ENCODE assay signal across 24 cellular contexts in the genomic region with DNA sequence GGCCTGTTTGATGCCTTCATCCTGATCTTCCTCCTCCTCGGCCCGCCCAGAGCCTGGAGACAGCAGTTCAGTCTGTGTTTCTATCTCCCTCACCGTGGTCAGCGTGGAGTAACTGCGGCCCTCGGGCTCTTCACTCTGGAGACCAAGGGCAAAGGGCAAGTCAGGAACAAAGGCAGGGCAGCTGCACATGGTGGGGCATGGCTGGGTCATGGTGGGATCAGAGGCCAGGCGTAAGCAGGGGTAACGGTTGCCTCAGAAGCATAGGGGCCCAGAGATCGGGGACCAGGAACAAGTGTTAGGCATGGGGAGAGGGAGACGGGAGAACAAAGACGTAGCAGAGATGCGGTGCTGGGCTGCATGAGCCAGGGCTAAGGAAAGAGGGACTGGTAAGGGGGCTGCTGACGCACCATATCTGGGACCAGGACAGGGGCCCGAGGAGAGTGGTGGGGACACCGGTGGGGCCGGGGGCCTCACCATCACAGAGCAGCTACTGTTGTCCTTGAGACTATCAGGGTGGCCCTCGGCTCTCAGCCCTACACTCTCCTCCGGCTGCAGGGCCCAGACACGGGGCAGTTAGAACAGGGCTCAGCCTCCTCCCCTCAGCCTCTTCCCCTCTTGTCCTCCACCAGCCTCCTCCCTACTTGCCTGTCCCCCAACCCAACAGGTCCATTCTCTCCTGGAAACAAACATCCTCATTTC. TPM values are rescaled to one million over a fixed set of nuclear protein-coding genes. Genes with fewer than 3 reads are reported as not detected.
DNase-seq lines count a peak whose midpoint lies in the region; ATAC-seq and TF ChIP-seq lines count a peak whose summit lies in the region.
"Had no signal": no experiment of that assay in that cellular context is flagged by ENCODE, and none has a peak within 500 bp of the region (broad histone marks: within the 10 kb centered on the region; RNA-seq: fewer than 3 reads in every experiment).

No MANE protein-coding gene starts in this region.

- H3K27ac ChIP-seq in KOPT-K1 (ENCODE audit: low read depth, low read length, poor library complexity, severe bottlenecking) (peak overlapping the region; percentile 7), foreskin keratinocyte (peak overlapping the region; percentile 94)
- H3K27ac ChIP-seq: ascending aorta, gastrocnemius medialis, upper lobe of left lung had no signal

- no peak for TF ChIP-seq CTCF in foreskin keratinocyte (conservative IDR thresholded peaks at IDR 0.05)

- no peak for ATAC-seq in activated CD8-positive, alpha-beta memory T cell treated with anti-CD3 and anti-CD28 coated beads, Interleukin-2, amount 10 ng/mL, durations not matched to agents 7 days and 5 days
- ATAC-seq in foreskin keratinocyte = no peak
- ATAC-seq in stimulated activated effector memory CD8-positive, alpha-beta T cell treated with anti-CD3 and anti-CD28 coated beads, Interleukin-12 subunit alpha, Interleukin-12 subunit beta, amount 100 ng/mL, for 72 hours = no peak
- ATAC-seq in GM21423 (IDR thresholded peaks at IDR 0.05; ENCODE audit: unreplicated experiment) = no peak
- ATAC-seq in stimulated activated memory B cell treated with anti-CD40 and anti-IgM and Interleukin-4, amounts not matched to agents 10 μg/mL and 1 μg/mL and 100 μg/mL, for 72 hours = no peak
- ATAC-seq: gastrocnemius medialis; stimulated activated naive CD8-positive, alpha-beta T cell treated with anti-CD3 and anti-CD28 coated beads, Interleukin-15, amount 100 ng/mL, for 72 hours had no signal

- H3K36me3 ChIP-seq in KOPT-K1 (ENCODE audit: insufficient read depth, low read length) = no peaks in the 10 kb centered on the region
- H3K36me3 ChIP-seq: ascending aorta, gastrocnemius medialis, upper lobe of left lung had no signal

- no peak overlapping the region for H3K4me3 Mint-ChIP-seq in activated CD8-positive, alpha-beta memory T cell treated with anti-CD3 and anti-CD28 coated beads, Interleukin-2, amount 10 ng/mL, durations not matched to agents 7 days and 5 days
- no peak overlapping the region for H3K4me3 Mint-ChIP-seq in stimulated activated effector memory CD8-positive, alpha-beta T cell treated with anti-CD3 and anti-CD28 coated beads, Interleukin-12 subunit alpha, Interleukin-12 subunit beta, amount 100 ng/mL, for 72 hours
- H3K4me3 Mint-ChIP-seq in stimulated activated memory B cell treated with anti-CD40 and anti-IgM and Interleukin-4, amounts not matched to agents 10 μg/mL and 1 μg/mL and 100 μg/mL, for 72 hours = no peak overlapping the region
- H3K4me3 Mint-ChIP-seq: stimulated activated naive CD8-positive, alpha-beta T cell treated with anti-CD3 and anti-CD28 coated beads, Interleukin-15, amount 100 ng/mL, for 72 hours had no signal

- no peaks in the 10 kb centered on the region for H3K27me3 Mint-ChIP-seq in activated CD8-positive, alpha-beta memory T cell treated with anti-CD3 and anti-CD28 coated beads, Interleukin-2, amount 10 ng/mL, durations not matched to agents 7 days and 5 days
- H3K27me3 Mint-ChIP-seq in stimulated activated memory B cell treated with anti-CD40 and anti-IgM and Interleukin-4, amounts not matched to agents 10 μg/mL and 1 μg/mL and 100 μg/mL, for 72 hours = no peaks in the 10 kb centered on the region
- H3K27me3 Mint-ChIP-seq: CD4-positive, CD25-positive, alpha-beta regulatory T cell; stimulated activated naive CD8-positive, alpha-beta T cell treated with anti-CD3 and anti-CD28 coated beads, Interleukin-15, amount 100 ng/mL, for 72 hours had no signal

- H3K4me1 Mint-ChIP-seq in activated CD8-positive, alpha-beta memory T cell treated with anti-CD3 and anti-CD28 coated beads, Interleukin-2, amount 10 ng/mL, durations not matched to agents 7 days and 5 days = peaks cover 36% of the 10 kb centered on the region
- H3K4me1 Mint-ChIP-seq in stimulated activated effector memory CD8-positive, alpha-beta T cell treated with anti-CD3 and anti-CD28 coated beads, Interleukin-12 subunit alpha, Interleukin-12 subunit beta, amount 100 ng/mL, for 72 hours = peaks cover 54% of the 10 kb centered on the region
- H3K4me1 Mint-ChIP-seq in stimulated activated memory B cell treated with anti-CD40 and anti-IgM and Interleukin-4, amounts not matched to agents 10 μg/mL and 1 μg/mL and 100 μg/mL, for 72 hours = peaks cover 19% of the 10 kb centered on the region

- H3K27me3 ChIP-seq in foreskin keratinocyte = no peaks in the 10 kb centered on the region
- H3K27me3 ChIP-seq: ascending aorta, gastrocnemius medialis, upper lobe of left lung had no signal

- CTCF ChIA-PET in activated CD8-positive, alpha-beta memory T cell treated with anti-CD3 and anti-CD28 coated beads, Interleukin-2, amount 10 ng/mL, durations not matched to agents 7 days and 5 days (lab: Charles Lee) = interaction anchor here (1.2 to 8.2 kb wide), 6 partner anchors 14 to 81 kb away, joined by 3 to 154 read pairs (median 8); a partner anchor contains a TSS

- peaks cover 14% of the 10 kb centered on the region for H3K36me3 Mint-ChIP-seq in activated CD8-positive, alpha-beta memory T cell treated with anti-CD3 and anti-CD28 coated beads, Interleukin-2, amount 10 ng/mL, durations not matched to agents 7 days and 5 days
- peaks cover 24% of the 10 kb centered on the region for H3K36me3 Mint-ChIP-seq in stimulated activated effector memory CD8-positive, alpha-beta T cell treated with anti-CD3 and anti-CD28 coated beads, Interleukin-12 subunit alpha, Interleukin-12 subunit beta, amount 100 ng/mL, for 72 hours
- H3K36me3 Mint-ChIP-seq in stimulated activated memory B cell treated with anti-CD40 and anti-IgM and Interleukin-4, amounts not matched to agents 10 μg/mL and 1 μg/mL and 100 μg/mL, for 72 hours = peaks cover 17% of the 10 kb centered on the region

- no peaks in the 10 kb centered on the region for H3K9me3 ChIP-seq in KOPT-K1 (ENCODE audit: insufficient read depth, low read length, poor library complexity, severe bottlenecking)
- H3K9me3 ChIP-seq: ascending aorta, gastrocnemius medialis, mucosa of descending colon, upper lobe of left lung had no signal

- DNase-seq in activated CD8-positive, alpha-beta memory T cell treated with anti-CD3 and anti-CD28 coated beads, Interleukin-2, amount 10 ng/mL, durations not matched to agents 7 days and 5 days = no peak
- no peak for DNase-seq in activated CD8-positive, alpha-beta memory T cell treated with anti-CD3 and anti-CD28 coated beads, Interleukin-2, amount 50 U/mL, for 4 hours
- DNase-seq in foreskin keratinocyte (no peak), iPS-NIHi7 (ENCODE audit: extremely low spot score) (no peak)
- no peak for DNase-seq in stimulated activated effector memory CD8-positive, alpha-beta T cell treated with anti-CD3 and anti-CD28 coated beads, Interleukin-12 subunit alpha, Interleukin-12 subunit beta, amount 100 ng/mL, for 72 hours (ENCODE audit: low spot score in 2 of 2)
- DNase-seq: activated gamma-delta T cell treated with Interleukin-2 at 50 U/mL for 16 hours; CD4-positive, CD25-positive, alpha-beta regulatory T cell; DMS 273 treated with DMSO at 0.1 percent for 48 hours; gastrocnemius medialis; hypothalamus; islet precursor cell; NCI-H146; NCI-H510A treated with DMSO at 0.1 percent for 48 hours; NK-92 treated with Interleukin-12 subunit alpha and Interleukin-12 subunit beta, amount 100 ng/mL, for 24 hours; occipital lobe; stimulated activated CD4-positive, alpha-beta T cell treated with anti-CD3 and anti-CD28 coated beads, Interleukin-4, amount 100 ng/mL, for 24 hours had no signal

- peaks cover 17% of the 10 kb centered on the region for H3K4me1 ChIP-seq in foreskin keratinocyte
- H3K4me1 ChIP-seq: ascending aorta, gastrocnemius medialis had no signal

- peak overlapping the region; percentile 22 for H3K27ac Mint-ChIP-seq in activated CD8-positive, alpha-beta memory T cell treated with anti-CD3 and anti-CD28 coated beads, Interleukin-2, amount 10 ng/mL, durations not matched to agents 7 days and 5 days
- peak overlapping the region; percentile 27 for H3K27ac Mint-ChIP-seq in stimulated activated effector memory CD8-positive, alpha-beta T cell treated with anti-CD3 and anti-CD28 coated beads, Interleukin-12 subunit alpha, Interleukin-12 subunit beta, amount 100 ng/mL, for 72 hours
- no peak overlapping the region for H3K27ac Mint-ChIP-seq in stimulated activated memory B cell treated with anti-CD40 and anti-IgM and Interleukin-4, amounts not matched to agents 10 μg/mL and 1 μg/mL and 100 μg/mL, for 72 hours

- no peaks in the 10 kb centered on the region for H3K9me3 Mint-ChIP-seq in activated CD8-positive, alpha-beta memory T cell treated with anti-CD3 and anti-CD28 coated beads, Interleukin-2, amount 10 ng/mL, durations not matched to agents 7 days and 5 days (ENCODE audit: low read depth)
- H3K9me3 Mint-ChIP-seq in stimulated activated effector memory CD8-positive, alpha-beta T cell treated with anti-CD3 and anti-CD28 coated beads, Interleukin-12 subunit alpha, Interleukin-12 subunit beta, amount 100 ng/mL, for 72 hours = no peaks in the 10 kb centered on the region
- no peaks in the 10 kb centered on the region for H3K9me3 Mint-ChIP-seq in stimulated activated memory B cell treated with anti-CD40 and anti-IgM and Interleukin-4, amounts not matched to agents 10 μg/mL and 1 μg/mL and 100 μg/mL, for 72 hours
- H3K9me3 Mint-ChIP-seq: CD4-positive, CD25-positive, alpha-beta regulatory T cell; stimulated activated naive CD8-positive, alpha-beta T cell treated with anti-CD3 and anti-CD28 coated beads, Interleukin-15, amount 100 ng/mL, for 72 hours had no signal

RNA-seq across cellular contexts. Expression of a gene that starts 3.2 kb away (rescaled TPM):
- 100 to 1,000 TPM; 260 to 273 TPM for total RNA-seq in activated CD8-positive, alpha-beta memory T cell treated with anti-CD3 and anti-CD28 coated beads, Interleukin-2, amount 10 ng/mL, durations not matched to agents 7 days and 5 days
- total RNA-seq in foreskin keratinocyte = not detected in 2 replicates
- polyA plus RNA-seq in foreskin keratinocyte = not detected in 2 replicates

RNA-seq across cellular contexts. Expression of a gene that starts 16.5 kb away (rescaled TPM):
- total RNA-seq in activated CD8-positive, alpha-beta memory T cell treated with anti-CD3 and anti-CD28 coated beads, Interleukin-2, amount 10 ng/mL, durations not matched to agents 7 days and 5 days = under 1 TPM; 0.12 TPM
- 0.67 and 1.2 TPM in 2 replicates for total RNA-seq in foreskin keratinocyte
- 0.19 and 0.39 TPM in 2 replicates for polyA plus RNA-seq in foreskin keratinocyte
- total RNA-seq: ascending aorta; CD4-positive, CD25-positive, alpha-beta regulatory T cell; gastrocnemius medialis; occipital lobe had no signal

RNA-seq across cellular contexts. Expression of a gene that starts 25.3 kb away (rescaled TPM):
- total RNA-seq in activated CD8-positive, alpha-beta memory T cell treated with anti-CD3 and anti-CD28 coated beads, Interleukin-2, amount 10 ng/mL, durations not matched to agents 7 days and 5 days = under 1 TPM; 0.52 to 0.85 TPM
- 1.3 and 2.0 TPM in 2 replicates for total RNA-seq in foreskin keratinocyte
- 1.7 and 1.8 TPM in 2 replicates for polyA plus RNA-seq in foreskin keratinocyte
- total RNA-seq: CD4-positive, CD25-positive, alpha-beta regulatory T cell had no signal

RNA-seq across cellular contexts. Expression of a gene that starts 27.1 kb away (rescaled TPM):
- 10 to 100 TPM; 75.4 to 90.1 TPM for total RNA-seq in activated CD8-positive, alpha-beta memory T cell treated with anti-CD3 and anti-CD28 coated beads, Interleukin-2, amount 10 ng/mL, durations not matched to agents 7 days and 5 days
- 38.5 and 39.0 TPM in 2 replicates for total RNA-seq in foreskin keratinocyte
- polyA plus RNA-seq in foreskin keratinocyte = 30.9 and 31.0 TPM in 2 replicates

RNA-seq across cellular contexts. Expression of a gene that starts 34.1 kb away (rescaled TPM):
- total RNA-seq in activated CD8-positive, alpha-beta memory T cell treated with anti-CD3 and anti-CD28 coated beads, Interleukin-2, amount 10 ng/mL, durations not matched to agents 7 days and 5 days = 10 to 100 TPM; 62.8 TPM
- total RNA-seq in foreskin keratinocyte = 96.4 and 98.1 TPM in 2 replicates
- 140 and 153 TPM in 2 replicates for polyA plus RNA-seq in foreskin keratinocyte
- total RNA-seq: ascending aorta, G401 had no signal

Comparison
In these comparisons a context has a peak if more than half of its experiments do, and no peak if none do; other contexts are left out.
1. RNA of a gene that starts 3.2 kb away (total RNA-seq): 260 to 273 TPM in activated CD8-positive, alpha-beta memory T cell treated with anti-CD3 and anti-CD28 coated beads, Interleukin-2, amount 10 ng/mL, durations not matched to agents 7 days and 5 days; not detected in foreskin keratinocyte; every median in the first group is over 100 times any median in the second.